1 cellular context compared by ENCODE assay signal in genomic region chr19:47013041-47013517, GRCh38.
TF ChIP-seq lines count a peak whose summit lies in the region.

No MANE protein-coding gene starts in this region.

TF ChIP-seq in HEK293, 187 proteins besides CTCF, POLR2A, EP300 and RAD21 (continued from another document):
- peak; percentile 94 for TF ChIP-seq ZSCAN30 (tag by site-specific recombination; IDR thresholded peaks at IDR 0.05)
- TF ChIP-seq ZNF501 (tag by site-specific recombination; IDR thresholded peaks at IDR 0.05) = peak; percentile 17; the same call in 1 of the 2 replicates
- no peak for TF ChIP-seq ZIC2 (tag by site-specific recombination; IDR thresholded peaks at IDR 0.05)
- TF ChIP-seq ZNF391 (tag by site-specific recombination; IDR thresholded peaks at IDR 0.05; ENCODE audit: borderline replicate concordance, low read depth) = 0 out of 2 replicates have a peak, but pooled peaks have one; percentile 27
- TF ChIP-seq ZBTB8A (tag by site-specific recombination; IDR thresholded peaks at IDR 0.05) = 0 out of 2 replicates have a peak, but pooled peaks have one; percentile 17
- TF ChIP-seq, protein P1, sequence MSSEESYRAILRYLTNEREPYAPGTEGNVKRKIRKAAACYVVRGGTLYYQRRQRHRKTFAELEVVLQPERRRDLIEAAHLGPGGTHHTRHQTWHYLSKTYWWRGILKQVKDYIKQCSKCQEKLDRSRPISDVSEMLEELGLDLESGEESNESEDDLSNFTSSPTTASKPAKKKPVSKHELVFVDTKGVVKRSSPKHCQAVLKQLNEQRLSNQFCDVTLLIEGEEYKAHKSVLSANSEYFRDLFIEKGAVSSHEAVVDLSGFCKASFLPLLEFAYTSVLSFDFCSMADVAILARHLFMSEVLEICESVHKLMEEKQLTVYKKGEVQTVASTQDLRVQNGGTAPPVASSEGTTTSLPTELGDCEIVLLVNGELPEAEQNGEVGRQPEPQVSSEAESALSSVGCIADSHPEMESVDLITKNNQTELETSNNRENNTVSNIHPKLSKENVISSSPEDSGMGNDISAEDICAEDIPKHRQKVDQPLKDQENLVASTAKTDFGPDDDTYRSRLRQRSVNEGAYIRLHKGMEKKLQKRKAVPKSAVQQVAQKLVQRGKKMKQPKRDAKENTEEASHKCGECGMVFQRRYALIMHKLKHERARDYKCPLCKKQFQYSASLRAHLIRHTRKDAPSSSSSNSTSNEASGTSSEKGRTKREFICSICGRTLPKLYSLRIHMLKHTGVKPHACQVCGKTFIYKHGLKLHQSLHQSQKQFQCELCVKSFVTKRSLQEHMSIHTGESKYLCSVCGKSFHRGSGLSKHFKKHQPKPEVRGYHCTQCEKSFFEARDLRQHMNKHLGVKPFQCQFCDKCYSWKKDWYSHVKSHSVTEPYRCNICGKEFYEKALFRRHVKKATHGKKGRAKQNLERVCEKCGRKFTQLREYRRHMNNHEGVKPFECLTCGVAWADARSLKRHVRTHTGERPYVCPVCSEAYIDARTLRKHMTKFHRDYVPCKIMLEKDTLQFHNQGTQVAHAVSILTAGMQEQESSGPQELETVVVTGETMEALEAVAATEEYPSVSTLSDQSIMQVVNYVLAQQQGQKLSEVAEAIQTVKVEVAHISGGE (tag by site-specific recombination; conservative IDR thresholded peaks at IDR 0.05; ENCODE audit: low read depth) = 0 out of 2 replicates have a peak, but pooled peaks have one; percentile 9
- TF ChIP-seq ZNF112 (tag by site-specific recombination; IDR thresholded peaks at IDR 0.05) = no peak
- no peak for TF ChIP-seq ZNF202 (tag by site-specific recombination; IDR thresholded peaks at IDR 0.05; ENCODE audit: borderline replicate concordance)
- peak; percentile 39; the same call in 1 of the 2 replicates for TF ChIP-seq ZFP37 (tag by site-specific recombination; IDR thresholded peaks at IDR 0.05)
- no peak for TF ChIP-seq ZNF266 (tag by site-specific recombination; IDR thresholded peaks at IDR 0.05; ENCODE audit: low read depth)
- no peak for TF ChIP-seq ZNF114 (tag by site-specific recombination; IDR thresholded peaks at IDR 0.05)
- TF ChIP-seq SP2 (tag by site-specific recombination; IDR thresholded peaks at IDR 0.05) = no peak
- TF ChIP-seq ZNF394 (tag by site-specific recombination; IDR thresholded peaks at IDR 0.05; ENCODE audit: borderline replicate concordance) = peak; percentile 54; the same call in 1 of the 2 replicates
- TF ChIP-seq ZNF426 (tag by site-specific recombination; IDR thresholded peaks at IDR 0.05) = no peak
- TF ChIP-seq ZNF660 (tag by site-specific recombination; IDR thresholded peaks at IDR 0.05) = peak; percentile 85
- peak; percentile 64 for TF ChIP-seq GLIS1 (tag by site-specific recombination; IDR thresholded peaks at IDR 0.05)
- no peak for TF ChIP-seq ZNF76 (tag by site-specific recombination; IDR thresholded peaks at IDR 0.05; ENCODE audit: borderline replicate concordance, low read depth)
- no peak for TF ChIP-seq ZSCAN5A (tag by site-specific recombination; IDR thresholded peaks at IDR 0.05)
- no peak for TF ChIP-seq ZNF488 (tag by site-specific recombination; IDR thresholded peaks at IDR 0.05)
- TF ChIP-seq ZNF366 (tag by site-specific recombination; conservative IDR thresholded peaks at IDR 0.05) = peak; percentile 54; the same call in 1 of the 2 replicates
- TF ChIP-seq ZNF529 (tag by site-specific recombination; IDR thresholded peaks at IDR 0.05; ENCODE audit: insufficient replicate concordance) = no peak
- peak; percentile 24; the same call in 1 of the 2 replicates for TF ChIP-seq ZNF561 (tag by site-specific recombination; IDR thresholded peaks at IDR 0.05; ENCODE audit: borderline replicate concordance)
- TF ChIP-seq IKZF3 (tag by site-specific recombination; IDR thresholded peaks at IDR 0.05) = peak; percentile 96
- TF ChIP-seq, protein P2, sequence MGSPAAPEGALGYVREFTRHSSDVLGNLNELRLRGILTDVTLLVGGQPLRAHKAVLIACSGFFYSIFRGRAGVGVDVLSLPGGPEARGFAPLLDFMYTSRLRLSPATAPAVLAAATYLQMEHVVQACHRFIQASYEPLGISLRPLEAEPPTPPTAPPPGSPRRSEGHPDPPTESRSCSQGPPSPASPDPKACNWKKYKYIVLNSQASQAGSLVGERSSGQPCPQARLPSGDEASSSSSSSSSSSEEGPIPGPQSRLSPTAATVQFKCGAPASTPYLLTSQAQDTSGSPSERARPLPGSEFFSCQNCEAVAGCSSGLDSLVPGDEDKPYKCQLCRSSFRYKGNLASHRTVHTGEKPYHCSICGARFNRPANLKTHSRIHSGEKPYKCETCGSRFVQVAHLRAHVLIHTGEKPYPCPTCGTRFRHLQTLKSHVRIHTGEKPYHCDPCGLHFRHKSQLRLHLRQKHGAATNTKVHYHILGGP (tag by site-specific recombination; IDR thresholded peaks at IDR 0.05) = peak; percentile 89
- TF ChIP-seq ZBTB20 (tag by site-specific recombination; IDR thresholded peaks at IDR 0.05) = no peak
- peak; percentile 28 for TF ChIP-seq SP7 (tag by site-specific recombination; IDR thresholded peaks at IDR 0.05)
- TF ChIP-seq KLF10 (tag by site-specific recombination; IDR thresholded peaks at IDR 0.05) = no peak
- no peak for TF ChIP-seq OSR2 (tag by site-specific recombination; IDR thresholded peaks at IDR 0.05)
- TF ChIP-seq KLF8 (tag by site-specific recombination; IDR thresholded peaks at IDR 0.05) = peak; percentile 55; the same call in 1 of the 2 replicates
- 0 out of 2 replicates have a peak, but pooled peaks have one; percentile 10 for TF ChIP-seq ZNF600 (tag by site-specific recombination; IDR thresholded peaks at IDR 0.05)
- TF ChIP-seq ZNF558 (tag by site-specific recombination; IDR thresholded peaks at IDR 0.05) = no peak
- no peak for TF ChIP-seq ZNF747 (tag by site-specific recombination; IDR thresholded peaks at IDR 0.05)
- TF ChIP-seq ZNF692 (tag by site-specific recombination; IDR thresholded peaks at IDR 0.05) = peak; percentile 60; the same call in 1 of the 2 replicates
- TF ChIP-seq ZNF510 (tag by site-specific recombination; IDR thresholded peaks at IDR 0.05; ENCODE audit: insufficient replicate concordance) = no peak
- TF ChIP-seq ZNF654 (tag by site-specific recombination; IDR thresholded peaks at IDR 0.05; ENCODE audit: low read depth) = peak; percentile 66
TF ChIP-seq in HEK293: peak in this region for 24.
